ENCODE assay signal across 1 cellular context in genomic region chr3:184229424-184230080, GRCh38.
TF ChIP-seq lines count a peak whose summit lies in the region.

VWA5B2 (plus strand) TSS chr3:184229585; CDS start chr3:184230529, 944 bp downstream.

TF ChIP-seq in SK-N-SH, 30 proteins besides CTCF, POLR2A, EP300 and RAD21 (continued from another document):
- no peak for TF ChIP-seq NFIC (IDR thresholded peaks at IDR 0.05; ENCODE audit: borderline replicate concordance)
